19 cellular contexts compared by ENCODE assay signal in genomic region chr3:149414557-149415231, GRCh38. TPM values are rescaled to one million over a fixed set of nuclear protein-coding genes. Genes with fewer than 3 reads are reported as not detected.
DNase-seq lines count a peak whose midpoint lies in the region; ATAC-seq, FAIRE-seq and TF ChIP-seq lines count a peak whose summit lies in the region.
"Had no signal": no experiment of that assay in that cellular context is flagged by ENCODE, and none has a peak within 500 bp of the region (broad histone marks: within the 10 kb centered on the region; RNA-seq: fewer than 3 reads in every experiment).

No MANE protein-coding gene starts in this region.

- no peak overlapping the region for H3K4me3 ChIP-seq in ascending aorta
- H3K4me3 ChIP-seq in hepatocyte, result no peak overlapping the region
- no peak overlapping the region for H3K4me3 ChIP-seq in small intestine (ENCODE audit: low read depth in 1 of 2, low read length in 2 of 2)

- H3K27me3 ChIP-seq in ascending aorta, result no peaks in the 10 kb centered on the region
- H3K27me3 ChIP-seq in hepatocyte, result no peaks in the 10 kb centered on the region
- H3K27me3 ChIP-seq in small intestine (ENCODE audit: control insufficient read depth in 2 of 2, insufficient read depth in 2 of 2, low read length in 2 of 2), result no peaks in the 10 kb centered on the region

- H3K9me3 ChIP-seq in ascending aorta, result no peaks in the 10 kb centered on the region
- no peaks in the 10 kb centered on the region for H3K9me3 ChIP-seq in hepatocyte (ENCODE audit: low read depth)
- H3K9me3 ChIP-seq in small intestine (ENCODE audit: control insufficient read depth, low read depth), result no peaks in the 10 kb centered on the region

- no peak for ATAC-seq in HG03039 (IDR thresholded peaks at IDR 0.05; ENCODE audit: unreplicated experiment)

- H3K4me1 ChIP-seq in ascending aorta (peaks cover 0 to 13% of the 10 kb centered on the region in 2 donors), hepatocyte (ENCODE audit: insufficient read depth) (peaks cover 3% of the 10 kb centered on the region), small intestine (ENCODE audit: control insufficient read depth in 2 of 2, insufficient read depth in 1 of 2, low read depth in 1 of 2, low read length in 1 of 2) (no peaks in the 10 kb centered on the region)

- no peak for FAIRE-seq in small intestine (lab: Jason Lieb, UNC)
- FAIRE-seq: GM12892 had no signal

- no peaks in the 10 kb centered on the region for H3K9me2 ChIP-seq in hepatocyte (replicated peaks; ENCODE audit: insufficient read depth)

- no peak overlapping the region for H2AFZ ChIP-seq in hepatocyte

- TF ChIP-seq CTCF in ascending aorta (IDR thresholded peaks at IDR 0.05), result no peak
- no peak for TF ChIP-seq CTCF in hepatocyte (IDR thresholded peaks at IDR 0.05; ENCODE audit: poor library complexity)

- no peak overlapping the region for H3K4me3 Mint-ChIP-seq in immature natural killer cell
- H3K4me3 Mint-ChIP-seq: brain, endodermal cell had no signal

- H3K27ac ChIP-seq in ascending aorta, result peak overlapping the region; percentile 73
- H3K27ac ChIP-seq in hepatocyte, result peak overlapping the region; percentile 53
- peak overlapping the region in 1 of 2 donors; percentile 15 for H3K27ac ChIP-seq in small intestine (ENCODE audit: low read depth in 1 of 2, low read length in 1 of 2)
- H3K27ac ChIP-seq: VCaP had no signal

- H3K36me3 ChIP-seq in ascending aorta (no peaks in the 10 kb centered on the region), hepatocyte (replicated peaks; ENCODE audit: insufficient read depth, low read depth) (no peaks in the 10 kb centered on the region), small intestine (ENCODE audit: control insufficient read depth in 2 of 2, insufficient read depth in 2 of 2, low read length in 2 of 2) (no peaks in the 10 kb centered on the region)

- intact Hi-C loops in ascending aorta (cut with DNase I), result no loop called here

- H3K27me3 Mint-ChIP-seq in immature natural killer cell (ENCODE audit: low read depth in 3 of 3), result peaks cover 0 to 7% (median 3%) of the 10 kb centered on the region in 3 donors

- H3K9me3 Mint-ChIP-seq in immature natural killer cell, result no peaks in the 10 kb centered on the region
- H3K9me3 Mint-ChIP-seq: brain, endodermal cell had no signal

- DNase-seq in EH (ENCODE audit: low read depth) (peak; percentile 31), ascending aorta (ENCODE audit: low spot score in 2 of 2) (no peak), hepatocyte (ENCODE audit: low spot score) (no peak), small intestine (peak; percentile 54), NCI-H1105 (lab: John Stamatoyannopoulos, UW) (no peak), immature natural killer cell (no peak), NCI-H128 (lab: John Stamatoyannopoulos, UW; ENCODE audit: unreplicated experiment) (no peak)
- DNase-seq: activated effector memory CD4-positive, alpha-beta T cell treated with anti-CD3 and anti-CD28 coated beads, Interleukin-2, amount 50 U/mL, for 16 hours; DND-41; endodermal cell; mesendoderm; NCI-H1105 treated with DMSO at 0.1 percent for 48 hours; NCI-H446; nucleus accumbens; stimulated activated CD4-positive, alpha-beta T cell treated with anti-CD3 and anti-CD28 coated beads, Interleukin-12 subunit alpha, Interleukin-12 subunit beta, amount 100 ng/mL, for 4 hours had no signal

- no peaks in the 10 kb centered on the region for H3K79me2 ChIP-seq in hepatocyte

- no peaks in the 10 kb centered on the region for H3K36me3 Mint-ChIP-seq in immature natural killer cell
- H3K36me3 Mint-ChIP-seq: brain had no signal

- no peak overlapping the region for H3K4me2 ChIP-seq in hepatocyte

- peaks cover 3 to 9% of the 10 kb centered on the region in 2 donors for H3K4me1 Mint-ChIP-seq in immature natural killer cell
- H3K4me1 Mint-ChIP-seq: brain, endodermal cell had no signal

- H3K27ac Mint-ChIP-seq in immature natural killer cell, result no peak overlapping the region
- H3K27ac Mint-ChIP-seq: brain, endodermal cell had no signal

- H4K20me1 ChIP-seq in hepatocyte (ENCODE audit: insufficient read depth, poor library complexity, severe bottlenecking), result no peaks in the 10 kb centered on the region

- 100% methylated on average over 1 of the region's 1 CpG for WGBS in hepatocyte (ENCODE audit: low lambda C conversion rate, missing lambda C conversion rate)
- 83 to 100% (median 90%) methylated on average over 1 of the region's 1 CpG for WGBS in small intestine, 3 donors

RNA-seq across cellular contexts. Expression of gene TM4SF1, which starts 37.2 kb away (rescaled TPM):
- 487 TPM for total RNA-seq in ascending aorta
- 164 and 166 TPM in 2 replicates for total RNA-seq in hepatocyte
- polyA plus RNA-seq in hepatocyte, result 179 and 194 TPM in 2 replicates
- polyA plus RNA-seq in small intestine, result 10 to 100 TPM in 2 of 3 donors, 1 to 10 TPM in 1; 3.1 to 88.4 (median 10.5) TPM
- polyA plus RNA-seq in immature natural killer cell, result not detected
- total RNA-seq: endodermal cell had no signal

RNA-seq across cellular contexts. Expression of gene TM4SF4, which starts 59.8 kb away (rescaled TPM):
- total RNA-seq in ascending aorta (not detected), hepatocyte (763 and 899 TPM in 2 replicates)
- polyA plus RNA-seq in hepatocyte (366 and 434 TPM in 2 replicates), small intestine (1,000 to 10,000 TPM in 1 of 3 donors, 100 to 1,000 TPM in 2; 656 to 2,254 (median 660) TPM), immature natural killer cell (not detected)
- total RNA-seq: endodermal cell had no signal

Comparison
In these comparisons a context has a peak if more than half of its experiments do, and no peak if none do; other contexts are left out.
1. DNase-seq: peak in EH (single experiment) and small intestine (single experiment); none in ascending aorta (0 of 2), hepatocyte (single experiment), NCI-H1105 (single experiment), immature natural killer cell (0 of 3) and NCI-H128 (single experiment).
2. RNA of gene TM4SF1, which starts 37.2 kb away (polyA plus RNA-seq): 179 to 194 TPM in hepatocyte and 3.1 to 88.4 TPM in small intestine; not detected in immature natural killer cell; every median in the first group is over 4 times any median in the second.
3. RNA of gene TM4SF4, which starts 59.8 kb away (polyA plus RNA-seq): 656 to 2,254 TPM in small intestine and 366 to 434 TPM in hepatocyte; not detected in immature natural killer cell; every median in the first group is over 100 times any median in the second.